24 cellular contexts compared by ENCODE assay signal in genomic region chr4:168374772-168375523, GRCh38. TPM values are rescaled to one million over a fixed set of nuclear protein-coding genes. Genes with fewer than 3 reads are reported as not detected.
"Had no signal": no experiment of that assay in that cellular context is flagged by ENCODE, and none has a peak within 500 bp of the region (broad histone marks: within the 10 kb centered on the region; RNA-seq: fewer than 3 reads in every experiment).

No MANE protein-coding gene starts in this region.

- H3K9me3 Mint-ChIP-seq: central memory CD8-positive, alpha-beta T cell; immature natural killer cell had no signal

- DNase-seq: effector memory CD4-positive, alpha-beta T cell; foreskin fibroblast; immature natural killer cell; left colon; mammary epithelial cell; naive thymus-derived CD8-positive, alpha-beta T cell; nucleus accumbens; ovary; retina; sigmoid colon; stimulated activated CD4-positive, alpha-beta T cell treated with anti-CD3 and anti-CD28 coated beads, Interleukin-12 subunit alpha, Interleukin-12 subunit beta, amount 100 ng/mL, for 4 hours; stimulated activated naive CD4-positive, alpha-beta T cell; stomach; substantia nigra; trophoblast cell had no signal

- H3K9me3 ChIP-seq: esophagus muscularis mucosa, gastroesophageal sphincter, ovary, prostate gland, sigmoid colon, stomach, thoracic aorta had no signal

- H3K27me3 Mint-ChIP-seq: central memory CD8-positive, alpha-beta T cell; naive thymus-derived CD8-positive, alpha-beta T cell had no signal

- FAIRE-seq: endometrium, keratinocyte had no signal

- H3K27ac ChIP-seq: esophagus muscularis mucosa, gastroesophageal sphincter, ovary, prostate gland, sigmoid colon, skin epidermis, stomach, thoracic aorta had no signal

- H3K4me1 ChIP-seq: esophagus muscularis mucosa, gastroesophageal sphincter, prostate gland, sigmoid colon, stomach had no signal

- H3K27ac Mint-ChIP-seq: immature natural killer cell; naive thymus-derived CD8-positive, alpha-beta T cell had no signal

- H3K4me1 Mint-ChIP-seq: central memory CD8-positive, alpha-beta T cell; immature natural killer cell had no signal

- H3K36me3 ChIP-seq: ovary, prostate gland, thoracic aorta had no signal

- H3K27me3 ChIP-seq: esophagus muscularis mucosa, gastroesophageal sphincter, sigmoid colon, stomach had no signal

- H3K4me3 Mint-ChIP-seq: central memory CD8-positive, alpha-beta T cell; immature natural killer cell; naive thymus-derived CD8-positive, alpha-beta T cell had no signal

- H3K4me3 ChIP-seq: esophagus muscularis mucosa, gastroesophageal sphincter, ovary, prostate gland, sigmoid colon, skin epidermis, stomach, thoracic aorta had no signal

- ATAC-seq: gastroesophageal sphincter; left colon; naive thymus-derived CD8-positive, alpha-beta T cell had no signal

RNA-seq across cellular contexts. Expression of gene DDX60, which starts 56.4 kb away (rescaled TPM):
- polyA plus RNA-seq: neural cell had no signal
